23 cellular contexts compared by ENCODE assay signal in the genomic region with DNA sequence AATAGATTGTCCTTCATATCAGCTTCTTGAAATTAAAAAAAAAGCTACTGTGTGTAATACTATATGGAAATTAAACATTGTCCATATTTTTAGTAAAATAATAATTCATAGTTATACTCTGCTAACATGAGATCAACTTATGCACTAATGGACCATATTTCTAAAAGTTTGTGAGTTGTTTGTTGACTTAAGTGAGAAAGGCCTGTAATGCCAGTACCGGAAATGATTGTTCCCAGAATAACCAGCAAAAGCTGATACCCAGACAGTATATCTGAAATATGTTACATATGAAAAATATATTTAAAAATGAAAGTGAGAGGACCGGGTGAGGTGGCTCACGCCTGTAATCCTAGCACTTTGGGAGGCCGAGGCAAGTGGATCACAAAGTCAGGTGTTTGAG. TPM values are rescaled to one million over a fixed set of nuclear protein-coding genes. Genes with fewer than 3 reads are reported as not detected.
DNase-seq lines count a peak whose midpoint lies in the region; ATAC-seq, FAIRE-seq and TF ChIP-seq lines count a peak whose summit lies in the region.
"Had no signal": no experiment of that assay in that cellular context is flagged by ENCODE, and none has a peak within 500 bp of the region (broad histone marks: within the 10 kb centered on the region; RNA-seq: fewer than 3 reads in every experiment).

No MANE protein-coding gene starts in this region.

- H3K27ac Mint-ChIP-seq in activated CD4-positive, alpha-beta T cell treated with anti-CD3 and anti-CD28 coated beads for 36 hours = peak overlapping the region; percentile 76
- H3K27ac Mint-ChIP-seq in CD8-positive, alpha-beta T cell = peak overlapping the region; percentile 55
- peak overlapping the region; percentile 53 for H3K27ac Mint-ChIP-seq in dendritic cell treated with granulocyte-macrophage colony-stimulating factor and Interleukin-4, amounts not matched to agents 40 ng/mL and 50 ng/mL, for 4 days

- peaks cover 74% of the 10 kb centered on the region for H3K4me1 Mint-ChIP-seq in activated CD4-positive, alpha-beta T cell treated with anti-CD3 and anti-CD28 coated beads for 36 hours
- H3K4me1 Mint-ChIP-seq in CD8-positive, alpha-beta T cell (ENCODE audit: low read depth) = peaks cover 78% of the 10 kb centered on the region
- H3K4me1 Mint-ChIP-seq in dendritic cell treated with granulocyte-macrophage colony-stimulating factor and Interleukin-4, amounts not matched to agents 40 ng/mL and 50 ng/mL, for 4 days (ENCODE audit: low read depth) = peaks cover 62% of the 10 kb centered on the region

- no peaks in the 10 kb centered on the region for H3K36me3 ChIP-seq in CD8-positive, alpha-beta T cell (ENCODE audit: insufficient read depth, low read length)
- no peaks in the 10 kb centered on the region for H3K36me3 ChIP-seq in small intestine (ENCODE audit: control insufficient read depth in 2 of 2, insufficient read depth in 2 of 2, low read length in 2 of 2)

- no peak for TF ChIP-seq CTCF in CD8-positive, alpha-beta T cell (IDR thresholded peaks at IDR 0.05)

- H3K27me3 Mint-ChIP-seq in activated CD4-positive, alpha-beta T cell treated with anti-CD3 and anti-CD28 coated beads for 36 hours = no peaks in the 10 kb centered on the region
- no peaks in the 10 kb centered on the region for H3K27me3 Mint-ChIP-seq in CD8-positive, alpha-beta T cell (ENCODE audit: low read depth)
- no peaks in the 10 kb centered on the region for H3K27me3 Mint-ChIP-seq in dendritic cell treated with granulocyte-macrophage colony-stimulating factor and Interleukin-4, amounts not matched to agents 40 ng/mL and 50 ng/mL, for 4 days

- peaks cover 45% of the 10 kb centered on the region for H3K4me1 ChIP-seq in CD8-positive, alpha-beta T cell (ENCODE audit: insufficient read depth, low read length)
- H3K4me1 ChIP-seq in small intestine (ENCODE audit: control insufficient read depth in 2 of 2, insufficient read depth in 1 of 2, low read depth in 1 of 2, low read length in 1 of 2) = peaks cover 7 to 9% of the 10 kb centered on the region in 2 donors

- H3K9me3 ChIP-seq in CD8-positive, alpha-beta T cell (ENCODE audit: low read length) = no peaks in the 10 kb centered on the region
- H3K9me3 ChIP-seq in small intestine (ENCODE audit: control insufficient read depth, low read depth) = no peaks in the 10 kb centered on the region

- POLR2A ChIA-PET in activated CD4-positive, alpha-beta T cell treated with anti-CD3 and anti-CD28 coated beads for 36 hours (lab: Charles Lee) = no interaction called here
- POLR2A ChIA-PET in CD8-positive, alpha-beta T cell (lab: Charles Lee) = interaction anchor here (1.2 kb wide), 1 partner anchor 11 kb away, joined by 3 read pairs; no protein-coding TSS in a partner anchor

- H3K27ac ChIP-seq in CD8-positive, alpha-beta T cell (ENCODE audit: low read depth, low read length) = no peak overlapping the region
- peak overlapping the region; percentile 20 to 44 for H3K27ac ChIP-seq in small intestine (ENCODE audit: low read depth in 1 of 2, low read length in 1 of 2)
- H3K27ac ChIP-seq: KMS-11 had no signal

- H3K27me3 ChIP-seq in CD8-positive, alpha-beta T cell (ENCODE audit: insufficient read depth, low read length) = no peaks in the 10 kb centered on the region
- no peaks in the 10 kb centered on the region for H3K27me3 ChIP-seq in small intestine (ENCODE audit: control insufficient read depth in 2 of 2, insufficient read depth in 2 of 2, low read length in 2 of 2)

- FAIRE-seq in small intestine (lab: Jason Lieb, UNC) = no peak
- FAIRE-seq: D721Med, HepG2 had no signal

- H3K9me3 Mint-ChIP-seq in activated CD4-positive, alpha-beta T cell treated with anti-CD3 and anti-CD28 coated beads for 36 hours (ENCODE audit: low read depth) = no peaks in the 10 kb centered on the region
- no peaks in the 10 kb centered on the region for H3K9me3 Mint-ChIP-seq in CD8-positive, alpha-beta T cell
- H3K9me3 Mint-ChIP-seq in dendritic cell treated with granulocyte-macrophage colony-stimulating factor and Interleukin-4, amounts not matched to agents 40 ng/mL and 50 ng/mL, for 4 days = peaks cover 7% of the 10 kb centered on the region
- H3K9me3 Mint-ChIP-seq: HFFc6 had no signal

- no peak for DNase-seq in activated CD4-positive, alpha-beta T cell treated with anti-CD3 and anti-CD28 coated beads for 36 hours
- DNase-seq in activated CD4-positive, alpha-beta T cell treated with anti-CD3 and anti-CD28 coated beads, Interleukin-2, amount 50 U/mL, for 4 hours = no peak
- DNase-seq in CD8-positive, alpha-beta T cell = no peak
- DNase-seq in small intestine (no peak), NCI-H2029 treated with DMSO at 0.1 percent for 48 hours (lab: John Stamatoyannopoulos, UW) (no peak)
- DNase-seq: 8988T, C1 segment of cervical spinal cord, DND-41, GF-D8, GOT3, HFFc6, NCI-H1105 treated with DMSO at 0.1 percent for 48 hours, NCI-H187, NCI-H446, NCI-H748 treated with DMSO at 0.1 percent for 48 hours, PC-9, Right ventricle myocardium superior had no signal

- intact Hi-C loops in activated CD4-positive, alpha-beta T cell treated with anti-CD3 and anti-CD28 coated beads for 36 hours (cut with DNase I, micrococcal nuclease) = no loop called here
- intact Hi-C loops in CD8-positive, alpha-beta T cell (cut with DNase I, micrococcal nuclease) = no loop called here
- intact Hi-C loops in dendritic cell treated with granulocyte-macrophage colony-stimulating factor and Interleukin-4, amounts not matched to agents 40 ng/mL and 50 ng/mL, for 4 days (cut with micrococcal nuclease) = no loop called here

- ATAC-seq in activated CD4-positive, alpha-beta T cell treated with anti-CD3 and anti-CD28 coated beads for 36 hours = no peak
- no peak for ATAC-seq in CD8-positive, alpha-beta T cell
- no peak for ATAC-seq in HG03045 (IDR thresholded peaks at IDR 0.05; ENCODE audit: unreplicated experiment)
- no peak for ATAC-seq in GM18867 (IDR thresholded peaks at IDR 0.05; ENCODE audit: unreplicated experiment)
- ATAC-seq: HepG2 had no signal

- H3K36me3 Mint-ChIP-seq in activated CD4-positive, alpha-beta T cell treated with anti-CD3 and anti-CD28 coated beads for 36 hours (ENCODE audit: low read depth) = peaks cover 19% of the 10 kb centered on the region
- peaks cover 2% of the 10 kb centered on the region for H3K36me3 Mint-ChIP-seq in CD8-positive, alpha-beta T cell
- H3K36me3 Mint-ChIP-seq in dendritic cell treated with granulocyte-macrophage colony-stimulating factor and Interleukin-4, amounts not matched to agents 40 ng/mL and 50 ng/mL, for 4 days (ENCODE audit: low read depth) = peaks cover 9% of the 10 kb centered on the region

- H3K4me3 ChIP-seq in CD8-positive, alpha-beta T cell (ENCODE audit: low read depth, low read length) = no peak overlapping the region
- no peak overlapping the region for H3K4me3 ChIP-seq in small intestine (ENCODE audit: low read depth in 1 of 2, low read length in 2 of 2)
- H3K4me3 ChIP-seq: PC-9 had no signal

- 31 to 60% (median 53%) methylated on average over 4 of the region's 4 CpGs for WGBS in small intestine, 3 donors

- CTCF ChIA-PET in activated CD4-positive, alpha-beta T cell treated with anti-CD3 and anti-CD28 coated beads for 36 hours (lab: Charles Lee) = interaction anchor here (0.7 to 3.7 kb wide), 5 partner anchors 12 to 54 kb away, joined by 3 to 15 read pairs (median 5); no protein-coding TSS in a partner anchor
- CTCF ChIA-PET in CD8-positive, alpha-beta T cell (lab: Charles Lee) = interaction anchor here (1.0 to 2.1 kb wide), 2 partner anchors 26 to 37 kb away, joined by 4 to 5 read pairs; no protein-coding TSS in a partner anchor

- H3K4me3 Mint-ChIP-seq in activated CD4-positive, alpha-beta T cell treated with anti-CD3 and anti-CD28 coated beads for 36 hours = no peak overlapping the region
- no peak overlapping the region for H3K4me3 Mint-ChIP-seq in CD8-positive, alpha-beta T cell
- no peak overlapping the region for H3K4me3 Mint-ChIP-seq in dendritic cell treated with granulocyte-macrophage colony-stimulating factor and Interleukin-4, amounts not matched to agents 40 ng/mL and 50 ng/mL, for 4 days
- H3K4me3 Mint-ChIP-seq: HFFc6 had no signal

RNA-seq across cellular contexts. Expression of a gene that starts 35.9 kb away (rescaled TPM):
- total RNA-seq in activated CD4-positive, alpha-beta T cell treated with anti-CD3 and anti-CD28 coated beads for 36 hours = 100 to 1,000 TPM; 127 to 147 TPM
- 100 to 1,000 TPM; 142 to 157 TPM for total RNA-seq in CD8-positive, alpha-beta T cell
- polyA plus RNA-seq in small intestine = 10 to 100 TPM; 12.7 to 26.0 (median 14.3) TPM
